In the genomic region with DNA sequence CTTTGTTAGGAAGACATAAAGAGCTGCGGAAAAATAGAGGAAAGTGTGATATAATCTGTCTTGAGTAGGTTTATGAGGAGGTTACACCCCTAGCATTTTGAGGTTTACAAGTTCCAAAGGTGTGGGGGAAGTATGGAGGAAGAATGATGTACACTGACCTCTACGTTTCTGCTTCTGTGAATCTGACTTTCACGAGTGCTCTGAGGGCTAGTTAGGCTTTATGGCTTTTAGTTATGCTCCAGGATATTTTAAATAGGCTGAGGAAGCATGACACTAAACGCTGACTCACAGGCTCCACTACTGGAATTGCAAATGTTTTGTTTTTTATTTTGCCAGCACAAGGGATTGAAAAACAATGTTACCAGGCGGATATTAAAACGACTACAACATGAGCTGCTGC, we compare ENCODE assay signal across 13 cellular contexts. TPM values are rescaled to one million over a fixed set of nuclear protein-coding genes. Genes with fewer than 3 reads are reported as not detected.
DNase-seq lines count a peak whose midpoint lies in the region; ATAC-seq and TF ChIP-seq lines count a peak whose summit lies in the region.
"Had no signal": no experiment of that assay in that cellular context is flagged by ENCODE, and none has a peak within 500 bp of the region (broad histone marks: within the 10 kb centered on the region; RNA-seq: fewer than 3 reads in every experiment).

No MANE protein-coding gene starts in this region.

- no peak for TF ChIP-seq EP300 in SK-N-SH (IDR thresholded peaks at IDR 0.05; ENCODE audit: borderline replicate concordance in 1 of 2, low read depth in 1 of 2, low read length in 1 of 2)

- H3K9ac ChIP-seq in SK-N-SH (no peak overlapping the region), parathyroid adenoma (no peak overlapping the region)

- peak overlapping the region; percentile 19; the same call in 1 of the 2 replicates for H3K4me2 ChIP-seq in SK-N-SH
- H3K4me2 ChIP-seq in parathyroid adenoma (ENCODE audit: low read length) = no peak overlapping the region

- CTCF ChIA-PET in SK-N-SH (lab: Yijun Ruan, JAX) = interaction anchor here (1.1 kb wide), 1 partner anchor 10 kb away, joined by 4 read pairs; no protein-coding TSS in a partner anchor

- H3K9me2 ChIP-seq in SK-N-SH = no peaks in the 10 kb centered on the region

- H3K27me3 ChIP-seq in SK-N-SH (ENCODE audit: insufficient read depth) = no peaks in the 10 kb centered on the region
- H3K27me3 ChIP-seq in parathyroid adenoma (ENCODE audit: control insufficient read depth, insufficient read depth, low read length) = no peaks in the 10 kb centered on the region
- H3K27me3 ChIP-seq in testis = no peaks in the 10 kb centered on the region

- H3K4me1 Mint-ChIP-seq in T-helper 17 cell = peaks cover 6% of the 10 kb centered on the region

- H3K9me3 ChIP-seq in SK-N-SH (no peaks in the 10 kb centered on the region), parathyroid adenoma (ENCODE audit: control insufficient read depth, low read length) (no peaks in the 10 kb centered on the region), testis (no peaks in the 10 kb centered on the region), T-helper 17 cell (ENCODE audit: control insufficient read depth, low read length, poor library complexity, severe bottlenecking) (no peaks in the 10 kb centered on the region)

- DNase-seq in EH (ENCODE audit: low read depth) = peak; percentile 89
- no peak for DNase-seq in SK-N-SH
- peak; percentile 84 for DNase-seq in fibroblast of peridontal ligament (ENCODE audit: extremely low read depth)
- DNase-seq in testis = no peak
- no peak for DNase-seq in T-helper 17 cell
- no peak for DNase-seq in 8988T
- DNase-seq: activated T-cell treated with anti-CD3 and anti-CD28 coated beads, Interleukin-2, amount 50 U/mL, for 48 hours; DMS79; hypothalamus; MM.1S had no signal

- TF ChIP-seq RAD21 in SK-N-SH (IDR thresholded peaks at IDR 0.05; ENCODE audit: low read length) = no peak

- intact Hi-C loops in testis (cut with DNase I; ENCODE audit: low total_unique reads) = no loop called here

- H3K36me3 ChIP-seq in SK-N-SH (replicated peaks in 1 of 2; ENCODE audit: control insufficient read depth in 1 of 2, insufficient read depth in 2 of 2, low read length in 1 of 2) (peaks cover 37 to 52% of the 10 kb centered on the region in 2 experiments), parathyroid adenoma (ENCODE audit: control insufficient read depth, insufficient read depth, low read length) (no peaks in the 10 kb centered on the region), testis (ENCODE audit: low read depth, missing control alignments) (no peaks in the 10 kb centered on the region)

- TF ChIP-seq CTCF in SK-N-SH (IDR thresholded peaks at IDR 0.05) = no peak
- no peak for TF ChIP-seq CTCF in parathyroid adenoma (IDR thresholded peaks at IDR 0.05)
- no peak for TF ChIP-seq CTCF in testis (IDR thresholded peaks at IDR 0.05)

- H3K27ac ChIP-seq in SK-N-SH (ENCODE audit: low read depth in 2 of 2, low read length in 1 of 2) (peak overlapping the region; percentile 6 to 57; a peak in 2 of 4 replicates), parathyroid adenoma (peak overlapping the region; percentile 30), testis (peak overlapping the region in 1 of 2 donors; percentile 65)

- H3K4me3 ChIP-seq in SK-N-SH (ENCODE audit: low read depth in 2 of 2, low read length in 1 of 2) (no peak overlapping the region), parathyroid adenoma (ENCODE audit: low read depth, low read length) (no peak overlapping the region), testis (no peak overlapping the region)

- no peaks in the 10 kb centered on the region; the same call in 1 of the 2 replicates for H3K79me2 ChIP-seq in SK-N-SH (ENCODE audit: insufficient read depth)
- H3K79me2 ChIP-seq in parathyroid adenoma = no peaks in the 10 kb centered on the region

- H3K4me1 ChIP-seq in SK-N-SH (ENCODE audit: control insufficient read depth in 1 of 2, insufficient read depth in 2 of 2, low read depth in 1 of 2, low read length in 1 of 2) (peaks cover 13 to 22% of the 10 kb centered on the region in 2 experiments; a peak in 2 of 4 replicates), parathyroid adenoma (peaks cover 2% of the 10 kb centered on the region), testis (peaks cover 41% of the 10 kb centered on the region)

- WGBS in SK-N-SH (ENCODE audit: low lambda C conversion rate) = 65% methylated on average over 6 of the region's 6 CpGs
- WGBS in testis, 2 donors = 32 to 48% methylated on average over 6 of the region's 6 CpGs

- no peaks in the 10 kb centered on the region for H4K20me1 ChIP-seq in SK-N-SH (ENCODE audit: insufficient read depth)

- H2AFZ ChIP-seq in SK-N-SH (ENCODE audit: low read depth) (no peak overlapping the region), parathyroid adenoma (no peak overlapping the region)

- no peak overlapping the region for H3K27ac Mint-ChIP-seq in T-helper 17 cell

- TF ChIP-seq POLR2A in testis (IDR thresholded peaks at IDR 0.05) = no peak

- H3K4me3 Mint-ChIP-seq in T-helper 17 cell = no peak overlapping the region

- peaks cover 3% of the 10 kb centered on the region for H3K36me3 Mint-ChIP-seq in T-helper 17 cell (ENCODE audit: low read depth)

- peaks cover 15% of the 10 kb centered on the region for H3F3A ChIP-seq in SK-N-SH (replicated peaks; ENCODE audit: insufficient read depth)

- no peaks in the 10 kb centered on the region for H3K27me3 Mint-ChIP-seq in T-helper 17 cell

- ATAC-seq in T-helper 17 cell (no peak), HG03565 (IDR thresholded peaks at IDR 0.05; ENCODE audit: unreplicated experiment) (no peak)
- ATAC-seq: HCT116 had no signal

- POLR2A ChIA-PET in SK-N-SH (lab: Yijun Ruan, JAX) = no interaction called here

TF ChIP-seq in SK-N-SH, 30 proteins besides CTCF, POLR2A, EP300 and RAD21:
- TF ChIP-seq JUND (IDR thresholded peaks at IDR 0.05) = 0 out of 2 replicates have a peak, but pooled peaks have one; percentile 20
- TF ChIP-seq YY1 (IDR thresholded peaks at IDR 0.05; ENCODE audit: low read depth) = no peak

RNA-seq across cellular contexts. Expression of a gene that starts 46.4 kb away (rescaled TPM):
- polyA plus RNA-seq in SK-N-SH (2012; rRNA removed) (0.03 and 0.23 TPM in 2 replicates), testis (ENCODE audit: insufficient read depth, low read depth, low replicate concordance) (12.3 TPM)
- polyA plus RNA-seq in SK-N-SH (2012; cell fraction: cytosol; rRNA removed) = 0.07 and 0.21 TPM in 2 replicates
- 0.21 and 0.42 TPM in 2 replicates for polyA plus RNA-seq in SK-N-SH (2012; cell fraction: nucleus; rRNA removed)
- total RNA-seq in testis (10 to 100 TPM in 1 of 2 donors, 1 to 10 TPM in 1; 5.9 to 13.1 TPM), T-helper 17 cell (not detected)

RNA-seq across cellular contexts. Expression of a gene that starts 47.5 kb away (rescaled TPM):
- polyA plus RNA-seq in SK-N-SH (2012; rRNA removed) = 21.9 and 23.6 TPM in 2 replicates
- 28.2 and 33.5 TPM in 2 replicates for polyA plus RNA-seq in SK-N-SH (2012; cell fraction: cytosol; rRNA removed)
- polyA plus RNA-seq in SK-N-SH (2012; cell fraction: nucleus; rRNA removed) = 15.1 and 22.2 TPM in 2 replicates
- total RNA-seq in testis = 10 to 100 TPM; 65.0 to 69.9 TPM
- 68.2 TPM for polyA plus RNA-seq in testis (ENCODE audit: insufficient read depth, low read depth, low replicate concordance)
- total RNA-seq in T-helper 17 cell = 10 to 100 TPM; 11.8 to 12.7 TPM

Comparison
In these comparisons a context has a peak if more than half of its experiments do, and no peak if none do; other contexts are left out.
1. DNase-seq: peak in EH (single experiment) and fibroblast of peridontal ligament (single experiment); none in SK-N-SH (single experiment), testis (single experiment), T-helper 17 cell (0 of 3) and 8988T (single experiment).
2. RNA of a gene that starts 46.4 kb away (total RNA-seq): 5.9 to 13.1 TPM in testis; not detected in T-helper 17 cell; every median in the first group is over 4 times any median in the second.
3. RNA of a gene that starts 47.5 kb away (total RNA-seq): 65.0 to 69.9 TPM in testis; 11.8 to 12.7 TPM in T-helper 17 cell; every median in the first group is over 4 times any median in the second.